ENCODE assay signal across 22 cellular contexts in the genomic region with DNA sequence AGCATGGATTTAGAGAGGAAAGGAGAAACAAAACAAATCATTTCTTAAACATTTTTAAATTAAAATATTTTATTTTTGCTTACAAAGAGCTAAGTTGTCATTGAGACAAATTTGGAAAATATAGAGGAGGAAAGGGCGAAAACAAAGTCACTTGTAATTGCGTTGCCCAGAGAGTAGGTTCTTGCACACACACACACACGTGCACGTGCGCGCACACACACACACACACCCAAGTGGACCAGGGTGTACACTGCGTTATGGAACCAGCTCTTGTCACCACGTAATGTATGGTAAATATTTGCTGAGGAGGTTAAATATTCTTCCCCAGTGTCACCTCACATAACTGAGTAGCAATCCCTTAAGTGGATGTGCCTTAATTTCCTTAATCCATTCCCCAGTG. TPM values are rescaled to one million over a fixed set of nuclear protein-coding genes. Genes with fewer than 3 reads are reported as not detected.
"Had no signal": no experiment of that assay in that cellular context is flagged by ENCODE, and none has a peak within 500 bp of the region (broad histone marks: within the 10 kb centered on the region; RNA-seq: fewer than 3 reads in every experiment).

No MANE protein-coding gene starts in this region.

- H3K4me2 ChIP-seq: KMS-11 had no signal

- FAIRE-seq: RCC 7860 had no signal

- H3K27ac ChIP-seq: KMS-11, SJSA1, SK-N-MC had no signal

- H3K36me3 ChIP-seq: SJSA1 had no signal

- H3K4me3 ChIP-seq: SJSA1, SK-N-MC had no signal

- H3K9ac ChIP-seq: KMS-11 had no signal

- DNase-seq: IMR-90, MV-4-11, NCI-H1092, NCI-H1105 treated with DMSO at 0.1 percent for 48 hours, NCI-H1417 treated with DMSO at 0.1 percent for 48 hours, NCI-H187, NCI-H2029, NCI-H2171 treated with DMSO at 0.1 percent for 48 hours, NCI-H345, NCI-H446 treated with DMSO at 0.1 percent for 48 hours, NCI-H510A treated with DMSO at 0.1 percent for 48 hours, NCI-H526, NCI-H774, Right ventricle myocardium superior, RPMI8226, SIG-M5 had no signal

RNA-seq across cellular contexts. Expression of a gene that starts 21.6 kb away (rescaled TPM):
- total RNA-seq: LHCN-M2, MCF 10A, Right ventricle myocardium superior, SJSA1 had no signal
